8 cellular contexts compared by ENCODE assay signal in the genomic region with DNA sequence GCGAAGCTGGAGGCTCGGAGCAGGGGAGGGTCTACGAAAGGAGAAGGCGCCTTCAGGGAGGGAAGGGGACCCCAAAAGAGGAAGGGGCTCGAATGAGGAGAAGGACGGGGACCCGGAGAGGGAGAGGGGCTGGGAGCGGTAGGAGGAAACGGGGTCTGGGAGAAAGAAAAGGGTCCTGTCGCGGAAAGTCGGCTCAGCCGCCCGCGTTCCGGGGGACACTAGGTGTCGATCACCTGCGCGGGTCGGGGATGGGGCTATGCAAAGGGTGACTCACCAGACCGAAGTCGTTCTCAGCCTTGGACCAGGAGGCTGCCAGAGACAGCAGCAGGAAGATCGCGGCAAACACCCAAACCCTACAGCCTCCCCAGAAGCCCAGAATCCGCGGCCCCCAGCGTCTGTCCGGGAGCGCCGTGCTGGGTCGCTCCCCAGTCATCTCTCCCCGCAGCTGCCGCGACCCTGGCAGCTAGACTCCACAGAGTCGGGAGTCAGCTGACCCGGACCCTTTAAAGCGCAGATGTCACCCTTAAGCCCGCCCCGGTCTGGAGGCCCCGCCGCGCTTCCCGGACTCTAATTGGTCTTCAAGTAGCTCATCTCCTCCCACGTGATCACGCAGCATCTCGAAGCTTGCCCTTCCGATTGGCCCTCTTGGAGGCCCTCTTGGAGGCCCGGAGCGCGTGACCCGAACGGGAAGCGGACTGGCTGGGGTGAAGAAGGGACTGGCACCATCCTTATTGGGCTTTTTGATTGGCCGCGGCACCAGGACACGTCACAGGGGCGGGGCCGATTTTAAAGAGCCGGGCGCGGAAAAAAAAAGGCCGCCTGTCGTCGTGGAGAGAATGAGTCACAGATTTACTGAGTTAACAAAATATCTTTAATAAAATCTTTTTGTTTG. TPM values are rescaled to one million over a fixed set of nuclear protein-coding genes. Genes with fewer than 3 reads are reported as not detected.
DNase-seq lines count a peak whose midpoint lies in the region; ATAC-seq, FAIRE-seq and TF ChIP-seq lines count a peak whose summit lies in the region.

A gene (minus strand): TSS at position 478 of the 892 bp plus-strand sequence. CDS start 45 bp downstream, at position 433.

- H3K4me3 ChIP-seq in Loucy (ENCODE audit: low read length, poor library complexity, severe bottlenecking), result peak within 1 kb of the TSS; percentile 96
- H3K4me3 ChIP-seq in fibroblast of mammary gland (ENCODE audit: control insufficient read depth, low read depth, low read length), result peak within 1 kb of the TSS; percentile 90

- POLR2A ChIA-PET in naive thymus-derived CD8-positive, alpha-beta T cell (lab: Charles Lee), result interaction anchor here (0.5 to 3.2 kb wide), 19 partner anchors 10 to 1109 kb away, joined by 3 to 30 read pairs (median 4); a partner anchor contains a TSS

- no peaks in the 10 kb centered on the region for H4K20me1 ChIP-seq in Loucy (ENCODE audit: insufficient read depth, low read length, poor library complexity, severe bottlenecking)

- H3F3A ChIP-seq in Loucy (ENCODE audit: low read depth), result no peaks in the 10 kb centered on the region

- DNase-seq in EL (peak; percentile 100), H54 (ENCODE audit: insufficient read length, low spot score) (peak; percentile 100), fibroblast of mammary gland (ENCODE audit: low read depth) (peak; percentile 100)
- DNase-seq in activated T-helper 9 cell treated with anti-CD3 and anti-CD28 coated beads, Interleukin-2, amount 50 U/mL, for 16 hours (ENCODE audit: low read depth), result peak; percentile 98
- peak; percentile 90 to 100 (median 99) for DNase-seq in naive thymus-derived CD8-positive, alpha-beta T cell
- DNase-seq in stimulated activated naive CD4-positive, alpha-beta T cell (lab: John Stamatoyannopoulos, UW), result peak; percentile 95 to 100 (median 99)

- no peaks in the 10 kb centered on the region for H3K9me2 ChIP-seq in Loucy (replicated peaks; ENCODE audit: low read depth, low read length)

- peaks cover 21% of the 10 kb centered on the region for H3K4me1 ChIP-seq in Loucy (ENCODE audit: insufficient read depth, low read length, poor library complexity, severe bottlenecking)

- H2AFZ ChIP-seq in Loucy (ENCODE audit: low read length), result peak within 1 kb of the TSS; percentile 84

- peak; percentile 91 to 97 for ATAC-seq in naive thymus-derived CD8-positive, alpha-beta T cell

- H3K9ac ChIP-seq in Loucy (ENCODE audit: low read depth, low read length, poor library complexity, severe bottlenecking), result peak within 1 kb of the TSS; percentile 89

- peak; percentile 82 for FAIRE-seq in H54 (lab: Jason Lieb, UNC)

- peaks cover 15% of the 10 kb centered on the region for H3K79me2 ChIP-seq in Loucy (ENCODE audit: insufficient read depth, low read length)

- no peaks in the 10 kb centered on the region for H3K27me3 ChIP-seq in Loucy (ENCODE audit: insufficient read depth, low read length, poor library complexity, severe bottlenecking)

- peaks cover 0 to 22% (median 0%) of the 10 kb centered on the region in 3 donors for H3K36me3 Mint-ChIP-seq in naive thymus-derived CD8-positive, alpha-beta T cell

- TF ChIP-seq POLR2A in H54 (IDR thresholded peaks at IDR 0.05; ENCODE audit: low read depth, low read length), result peak; percentile 95
- peak; percentile 95 for TF ChIP-seq POLR2A in Raji (IDR thresholded peaks at IDR 0.05; ENCODE audit: insufficient read depth, low read depth, low read length)

- H3K4me2 ChIP-seq in Loucy (ENCODE audit: low read depth, low read length, poor library complexity, severe bottlenecking), result peak within 1 kb of the TSS; percentile 93

- H3K36me3 ChIP-seq in Loucy (ENCODE audit: insufficient read depth, low read length), result no peaks in the 10 kb centered on the region

- H3K9me3 Mint-ChIP-seq in naive thymus-derived CD8-positive, alpha-beta T cell, result no peaks in the 10 kb centered on the region

- H3K4me1 Mint-ChIP-seq in naive thymus-derived CD8-positive, alpha-beta T cell, result peaks cover 16 to 30% (median 27%) of the 10 kb centered on the region in 4 donors

- H3K27me3 Mint-ChIP-seq in naive thymus-derived CD8-positive, alpha-beta T cell, result no peaks in the 10 kb centered on the region

- peak within 1 kb of the TSS; percentile 87 to 98 (median 96) for H3K27ac Mint-ChIP-seq in naive thymus-derived CD8-positive, alpha-beta T cell

- TF ChIP-seq CTCF in Loucy (conservative IDR thresholded peaks at IDR 0.05; ENCODE audit: low read length) (no peak), fibroblast of mammary gland (conservative IDR thresholded peaks at IDR 0.05; ENCODE audit: control insufficient read depth, insufficient read depth, low read depth, low read length) (no peak)

- H3K9me3 ChIP-seq in Loucy (ENCODE audit: insufficient read depth, low read depth, low read length), result no peaks in the 10 kb centered on the region

- H3K4me3 Mint-ChIP-seq in naive thymus-derived CD8-positive, alpha-beta T cell, result peak within 1 kb of the TSS; percentile 87 to 98 (median 94)

RNA-seq across cellular contexts. Expression of the gene that starts here (rescaled TPM):
- 10 to 100 TPM; 15.0 to 15.8 TPM for total RNA-seq in naive thymus-derived CD8-positive, alpha-beta T cell
- polyA plus RNA-seq in naive thymus-derived CD8-positive, alpha-beta T cell, result 10 to 100 TPM; 10.9 to 17.9 (median 16.2) TPM

Comparison
In these comparisons a context has a peak if more than half of its experiments do, and no peak if none do; other contexts are left out.
1. Peak in every context shown above with its lines: DNase-seq, ATAC-seq and H3K4me3 ChIP-seq.